ENCODE assay signal across 7 cellular contexts in the genomic region with DNA sequence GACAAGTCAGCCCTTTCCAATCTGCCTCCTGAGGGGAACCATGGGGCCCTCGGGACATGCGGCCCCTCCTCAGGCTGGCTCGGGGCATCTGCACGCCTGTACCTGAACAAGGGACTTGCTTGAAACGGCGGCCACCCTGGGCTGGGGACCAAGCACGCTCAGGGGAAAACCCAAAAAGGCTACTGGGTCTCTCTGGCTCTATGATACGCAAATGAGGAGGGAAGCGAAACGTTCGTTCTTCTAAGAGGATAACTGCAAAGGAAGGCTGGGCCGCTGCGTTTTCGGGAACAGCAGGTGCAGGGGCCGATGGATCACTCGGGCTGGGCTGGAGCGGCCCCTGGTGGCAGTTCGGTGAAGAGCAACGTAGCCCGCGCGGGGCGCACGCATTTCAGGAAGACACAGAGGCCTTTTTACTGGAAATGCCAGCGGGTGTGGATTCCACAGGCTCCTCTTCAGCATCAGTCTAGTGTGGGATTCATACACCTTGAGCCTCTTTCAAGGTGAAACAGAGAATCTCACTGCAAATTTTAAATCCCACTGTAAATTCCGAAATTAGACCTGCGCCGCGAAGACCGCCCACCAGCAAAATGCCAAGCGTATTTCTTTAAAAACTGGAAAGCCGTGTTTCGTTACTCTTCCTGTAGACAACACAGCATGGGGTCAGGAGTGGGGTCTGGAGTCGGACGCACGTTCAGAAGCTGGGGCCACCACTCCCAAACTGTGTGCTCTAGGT. TPM values are rescaled to one million over a fixed set of nuclear protein-coding genes. Genes with fewer than 3 reads are reported as not detected.
A peak's percentile ranks its signal among the peaks of the same experiment; 100 is the strongest.
DNase-seq lines count a peak whose midpoint lies in the region; ATAC-seq, FAIRE-seq and TF ChIP-seq lines count a peak whose summit lies in the region.
"Not testable (repeated sequence)": the region's sequence is repeated elsewhere in the genome, so short reads cannot be mapped to it uniquely, and the experiment has no call there.

No MANE protein-coding gene starts in this region.

- not testable (repeated sequence) for H3K27ac ChIP-seq in astrocyte (ENCODE audit: low read depth, low read length); sigmoid colon

- not testable (repeated sequence) for H3K4me3 ChIP-seq in astrocyte (ENCODE audit: insufficient read depth, low read depth, low read length); sigmoid colon

- not testable (repeated sequence) for H3K9me3 Mint-ChIP-seq in astrocyte (ENCODE audit: unreplicated experiment)

- H3K36me3 ChIP-seq in astrocyte (ENCODE audit: insufficient read depth, low read length); sigmoid colon: not testable (repeated sequence)

- peaks cover 47% of the 10 kb centered on the region for H3K27me3 Mint-ChIP-seq in astrocyte (ENCODE audit: low read depth, unreplicated experiment)

- peak overlapping the region; percentile 64 for H3K27ac Mint-ChIP-seq in astrocyte (ENCODE audit: unreplicated experiment)

- not testable (repeated sequence) for TF ChIP-seq EP300 in sigmoid colon (IDR thresholded peaks at IDR 0.05)

- intact Hi-C loops in sigmoid colon (cut with DNase I): loop anchor here (2.0 to 5.0 kb wide), 2 partner anchors 37 to 131 kb away; no protein-coding TSS in a partner anchor

- H3K9me3 ChIP-seq in astrocyte (ENCODE audit: insufficient read depth, low read depth, low read length); sigmoid colon: not testable (repeated sequence)

- H3K36me3 Mint-ChIP-seq in astrocyte (ENCODE audit: low read depth, unreplicated experiment): not testable (repeated sequence)

- peak; percentile 89 for ATAC-seq in HG02885 (IDR thresholded peaks at IDR 0.05; ENCODE audit: poor library complexity, unreplicated experiment)

- peak; percentile 69 for DNase-seq in GM18507 (ENCODE audit: extremely low spot score, insufficient read length, low read depth)
- DNase-seq in NCI-H2107 (lab: John Stamatoyannopoulos, UW): peak; percentile 70
- peak; percentile 83 for DNase-seq in UCSD-AML1 (lab: John Stamatoyannopoulos, UW; ENCODE audit: unreplicated experiment)
- not testable (repeated sequence) for DNase-seq in astrocyte (ENCODE audit: low read depth)
- peak; percentile 78 for DNase-seq in hepatic stellate cell (ENCODE audit: low spot score)
- DNase-seq in sigmoid colon: peak; percentile 79

- H3K79me2 ChIP-seq in astrocyte (ENCODE audit: insufficient read depth, low read length): not testable (repeated sequence)

- not testable (repeated sequence) for H4K20me1 ChIP-seq in astrocyte (ENCODE audit: insufficient read depth, low read length)

- H3K4me2 ChIP-seq in astrocyte (ENCODE audit: low read length): not testable (repeated sequence)

- not testable (repeated sequence) for H3K4me3 Mint-ChIP-seq in astrocyte (ENCODE audit: unreplicated experiment)

- FAIRE-seq in GM18507 (lab: Jason Lieb, UNC) (peak; percentile 98), astrocyte (lab: Jason Lieb, UNC) (peak; percentile 32)

- not testable (repeated sequence) for H3K4me1 ChIP-seq in astrocyte (ENCODE audit: insufficient read depth, low read length); sigmoid colon

- H3K4me1 Mint-ChIP-seq in astrocyte (ENCODE audit: low read depth, unreplicated experiment): not testable (repeated sequence)

- TF ChIP-seq POLR2A in sigmoid colon (IDR thresholded peaks at IDR 0.05): not testable (repeated sequence)

- H3K27me3 ChIP-seq in astrocyte (ENCODE audit: insufficient read depth, low read length); sigmoid colon: not testable (repeated sequence)

- 38 to 39% methylated on average over 36 of the region's 36 CpGs for WGBS in sigmoid colon, 2 donors

- not testable (repeated sequence) for H2AFZ ChIP-seq in astrocyte (ENCODE audit: low read depth, low read length)

- TF ChIP-seq CTCF in astrocyte (IDR thresholded peaks at IDR 0.05; ENCODE audit: insufficient read depth, low read depth, low read length) (peak; percentile 64), sigmoid colon (IDR thresholded peaks at IDR 0.05) (peak; percentile 58 to 89 (median 74))

- H3K9ac ChIP-seq in astrocyte (ENCODE audit: low read length): not testable (repeated sequence)

RNA-seq across cellular contexts. Expression of a gene that starts 27.0 kb away (rescaled TPM):
- not detected in 2 replicates for total RNA-seq in astrocyte
- not detected for total RNA-seq in sigmoid colon
- not detected for polyA plus RNA-seq in sigmoid colon

RNA-seq across cellular contexts. Expression of a gene that starts 40.1 kb away (rescaled TPM):
- total RNA-seq in astrocyte: 815 and 816 TPM in 2 replicates
- 1 to 10 TPM; 2.9 to 8.1 (median 3.6) TPM for total RNA-seq in sigmoid colon
- 10 to 100 TPM in 1 of 3 donors, 1 to 10 TPM in 1, under 1 TPM in 1; 0.60 to 44.5 (median 1.2) TPM for polyA plus RNA-seq in sigmoid colon

RNA-seq across cellular contexts. Expression of a gene that starts 41.9 kb away (rescaled TPM):
- 26.0 and 28.9 TPM in 2 replicates for total RNA-seq in astrocyte
- 10 to 100 TPM; 17.4 to 31.0 (median 23.0) TPM for total RNA-seq in sigmoid colon
- polyA plus RNA-seq in sigmoid colon: 10 to 100 TPM in 1 of 3 donors, 1 to 10 TPM in 2; 8.4 to 15.9 (median 8.8) TPM

Comparison
In these comparisons a context has a peak if more than half of its experiments do, and no peak if none do; other contexts are left out.
1. RNA of a gene that starts 40.1 kb away (total RNA-seq): 815 to 816 TPM in astrocyte; 2.9 to 8.1 TPM in sigmoid colon; every median in the first group is over 10 times any median in the second.